In the genomic region with DNA sequence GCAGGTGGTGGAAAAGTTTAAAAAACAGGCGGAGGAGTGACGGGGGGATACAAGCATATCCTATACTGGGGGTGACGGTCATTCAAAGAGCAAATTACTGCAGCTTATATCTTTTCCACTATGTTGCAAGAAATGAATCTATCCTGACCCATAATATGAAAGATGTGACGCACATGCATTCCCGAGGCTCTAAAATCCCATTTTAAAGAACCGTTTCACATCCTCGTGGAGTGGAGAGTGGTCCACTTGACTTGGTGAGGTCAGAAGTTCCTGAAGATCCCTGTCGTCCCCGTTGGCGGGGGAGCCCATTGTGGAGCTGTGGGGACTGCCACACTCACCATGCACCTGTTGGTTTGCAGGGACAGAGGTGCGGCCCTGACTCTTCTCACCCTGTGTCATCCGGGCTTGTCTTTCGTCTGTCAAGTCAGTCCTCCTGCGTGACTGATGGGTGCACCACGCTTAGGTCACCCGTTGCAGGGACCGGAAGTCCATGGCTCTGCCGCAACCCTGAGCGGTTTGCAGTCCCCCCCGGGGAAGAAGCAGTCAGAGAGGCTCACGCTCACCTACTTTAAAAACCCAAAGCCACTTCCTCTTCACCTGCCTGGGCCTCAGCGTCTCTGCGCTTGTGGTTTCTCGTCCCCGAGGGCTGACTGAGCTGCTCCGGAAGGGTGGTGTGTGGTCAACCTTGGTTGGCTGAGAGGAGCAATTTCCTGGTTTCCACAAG, we compare ENCODE assay signal across 8 cellular contexts. TPM values are rescaled to one million over a fixed set of nuclear protein-coding genes. Genes with fewer than 3 reads are reported as not detected.
DNase-seq lines count a peak whose midpoint lies in the region; ATAC-seq and TF ChIP-seq lines count a peak whose summit lies in the region.

No MANE protein-coding gene starts in this region.

- H3K4me3 Mint-ChIP-seq in T-helper 2 cell treated with Interferon-gamma antibody and Interleukin-4, amounts not matched to agents 5 μg/mL and 100 μg/mL, for 36 hours: peak overlapping the region; percentile 90

- H3K4me3 ChIP-seq in ascending aorta (no peak overlapping the region), parathyroid adenoma (ENCODE audit: low read depth, low read length) (no peak overlapping the region)

- no peak overlapping the region for H3K27ac ChIP-seq in ascending aorta
- peak overlapping the region; percentile 36 for H3K27ac ChIP-seq in parathyroid adenoma

- peak; percentile 78 for TF ChIP-seq POLR2A in GM19193 (IDR thresholded peaks at IDR 0.05; ENCODE audit: extremely low read depth, insufficient read depth, insufficient read length)

- H3K9me3 ChIP-seq in ascending aorta (no peaks in the 10 kb centered on the region), parathyroid adenoma (ENCODE audit: control insufficient read depth, low read length) (no peaks in the 10 kb centered on the region)

- peaks cover 9 to 27% of the 10 kb centered on the region in 2 donors for H3K36me3 ChIP-seq in ascending aorta
- no peaks in the 10 kb centered on the region for H3K36me3 ChIP-seq in parathyroid adenoma (ENCODE audit: control insufficient read depth, insufficient read depth, low read length)

- H3K9ac ChIP-seq in parathyroid adenoma: no peak overlapping the region

- peaks cover 73% of the 10 kb centered on the region for H3K36me3 Mint-ChIP-seq in T-helper 2 cell treated with Interferon-gamma antibody and Interleukin-4, amounts not matched to agents 5 μg/mL and 100 μg/mL, for 36 hours (ENCODE audit: low read depth)

- H3K27me3 Mint-ChIP-seq in T-helper 2 cell treated with Interferon-gamma antibody and Interleukin-4, amounts not matched to agents 5 μg/mL and 100 μg/mL, for 36 hours (ENCODE audit: low read depth): no peaks in the 10 kb centered on the region

- TF ChIP-seq CTCF in ascending aorta (IDR thresholded peaks at IDR 0.05) (no peak), parathyroid adenoma (IDR thresholded peaks at IDR 0.05) (no peak)

- no peaks in the 10 kb centered on the region for H3K9me3 Mint-ChIP-seq in T-helper 2 cell treated with Interferon-gamma antibody and Interleukin-4, amounts not matched to agents 5 μg/mL and 100 μg/mL, for 36 hours

- ATAC-seq in HG03159 (IDR thresholded peaks at IDR 0.05; ENCODE audit: unreplicated experiment): peak; percentile 50

- no peaks in the 10 kb centered on the region for H3K79me2 ChIP-seq in parathyroid adenoma

- H2AFZ ChIP-seq in parathyroid adenoma: no peak overlapping the region

- H3K27me3 ChIP-seq in ascending aorta (no peaks in the 10 kb centered on the region), parathyroid adenoma (ENCODE audit: control insufficient read depth, insufficient read depth, low read length) (no peaks in the 10 kb centered on the region)

- H3K4me1 Mint-ChIP-seq in T-helper 2 cell treated with Interferon-gamma antibody and Interleukin-4, amounts not matched to agents 5 μg/mL and 100 μg/mL, for 36 hours (ENCODE audit: low read depth): peaks cover 76% of the 10 kb centered on the region

- intact Hi-C loops in ascending aorta (cut with DNase I): loop anchor here (5.0 kb wide), 1 partner anchor 49 kb away; no protein-coding TSS in a partner anchor

- H3K4me1 ChIP-seq in ascending aorta (peaks cover 11 to 32% of the 10 kb centered on the region in 2 donors), parathyroid adenoma (no peaks in the 10 kb centered on the region)

- peak overlapping the region; percentile 99 for H3K27ac Mint-ChIP-seq in T-helper 2 cell treated with Interferon-gamma antibody and Interleukin-4, amounts not matched to agents 5 μg/mL and 100 μg/mL, for 36 hours

- no peak overlapping the region for H3K4me2 ChIP-seq in parathyroid adenoma (ENCODE audit: low read length)

- peak; percentile 97 for DNase-seq in T-helper 2 cell treated with Interferon-gamma antibody and Interleukin-4, amounts not matched to agents 5 μg/mL and 100 μg/mL, for 36 hours (ENCODE audit: low spot score)
- DNase-seq in ascending aorta (ENCODE audit: low spot score in 2 of 2) (peak; percentile 49 to 83), NCI-H82 treated with DMSO at 0.1 percent for 48 hours (lab: John Stamatoyannopoulos, UW; ENCODE audit: unreplicated experiment) (no peak), hippocampal formation (lab: John Stamatoyannopoulos, UW) (no peak), H4 (ENCODE audit: low spot score) (no peak)

RNA-seq across cellular contexts. Expression of a gene that starts 53.0 kb away (rescaled TPM):
- total RNA-seq in ascending aorta: 34.0 TPM
- total RNA-seq in H4 (2014; rRNA removed; shearing (Covaris generic)): 2.6 and 2.8 TPM in 2 replicates

RNA-seq across cellular contexts. Expression of a gene that starts 53.2 kb away (rescaled TPM):
- 19.2 TPM for total RNA-seq in ascending aorta
- total RNA-seq in H4 (2014; rRNA removed; shearing (Covaris generic)): 52.7 and 58.8 TPM in 2 replicates

Comparison
In these comparisons a context has a peak if more than half of its experiments do, and no peak if none do; other contexts are left out.
1. DNase-seq: peak in T-helper 2 cell treated with Interferon-gamma antibody and Interleukin-4, amounts not matched to agents 5 μg/mL and 100 μg/mL, for 36 hours (single experiment) and ascending aorta (2 of 2); none in NCI-H82 treated with DMSO at 0.1 percent for 48 hours (single experiment), hippocampal formation (0 of 2) and H4 (single experiment).